In genomic region chr6:2931970-2932748, GRCh38 we compare ENCODE assay signal across 8 cellular contexts. TPM values are rescaled to one million over a fixed set of nuclear protein-coding genes. Genes with fewer than 3 reads are reported as not detected.
DNase-seq lines count a peak whose midpoint lies in the region; ATAC-seq and TF ChIP-seq lines count a peak whose summit lies in the region.

No MANE protein-coding gene starts in this region.

- H2AFZ ChIP-seq in GM23338 (no peak overlapping the region), Loucy (ENCODE audit: low read length) (peak overlapping the region; percentile 74)

- H3K4me1 Mint-ChIP-seq in GM23338, result peaks cover 49% of the 10 kb centered on the region

- H3K9me2 ChIP-seq in GM23338 (ENCODE audit: insufficient read depth) (no peaks in the 10 kb centered on the region), Loucy (replicated peaks; ENCODE audit: low read depth, low read length) (no peaks in the 10 kb centered on the region)

- H3K4me1 ChIP-seq in GM23338 (ENCODE audit: insufficient read depth) (peaks cover 30% of the 10 kb centered on the region), Loucy (ENCODE audit: insufficient read depth, low read length, poor library complexity, severe bottlenecking) (no peaks in the 10 kb centered on the region), RWPE2 (ENCODE audit: insufficient read depth, poor library complexity, severe bottlenecking) (no peaks in the 10 kb centered on the region), foreskin keratinocyte (no peaks in the 10 kb centered on the region), suprapubic skin (peaks cover 7% of the 10 kb centered on the region)

- H3K4me2 ChIP-seq in GM23338 (peak overlapping the region; percentile 39), Loucy (ENCODE audit: low read depth, low read length, poor library complexity, severe bottlenecking) (peak overlapping the region; percentile 57)

- WGBS in suprapubic skin, result 14% methylated on average over 6 of the region's 11 CpGs

- peak overlapping the region; percentile 92 for H3K27ac Mint-ChIP-seq in GM23338

- H4K20me1 ChIP-seq in GM23338 (replicated peaks; ENCODE audit: insufficient read depth) (no peaks in the 10 kb centered on the region), Loucy (ENCODE audit: insufficient read depth, low read length, poor library complexity, severe bottlenecking) (no peaks in the 10 kb centered on the region)

- TF ChIP-seq CTCF in GM23338 (conservative IDR thresholded peaks at IDR 0.05; ENCODE audit: low read depth in 2 of 2), result peak; percentile 94 to 99
- peak; percentile 98 for TF ChIP-seq CTCF in Loucy (conservative IDR thresholded peaks at IDR 0.05; ENCODE audit: low read length)
- peak; percentile 98 for TF ChIP-seq CTCF in RWPE2 (IDR thresholded peaks at IDR 0.05; ENCODE audit: poor library complexity, severe bottlenecking)
- peak; percentile 95 for TF ChIP-seq CTCF in foreskin keratinocyte (conservative IDR thresholded peaks at IDR 0.05)
- peak; percentile 89 to 96 for TF ChIP-seq CTCF in suprapubic skin (IDR thresholded peaks at IDR 0.05)

- H3K9ac ChIP-seq in Loucy (ENCODE audit: low read depth, low read length, poor library complexity, severe bottlenecking), result no peak overlapping the region

- H3K4me3 ChIP-seq in GM23338 (no peak overlapping the region; the same call in 1 of the 2 replicates), Loucy (ENCODE audit: low read length, poor library complexity, severe bottlenecking) (no peak overlapping the region), RWPE2 (ENCODE audit: severe bottlenecking) (no peak overlapping the region), suprapubic skin (no peak overlapping the region)

- no peak for TF ChIP-seq POLR2A in suprapubic skin (IDR thresholded peaks at IDR 0.05)

- TF ChIP-seq EP300 in suprapubic skin (IDR thresholded peaks at IDR 0.05), result no peak

- DNase-seq in DMS53 (lab: John Stamatoyannopoulos, UW), result peak; percentile 91
- DNase-seq in GM23338 (ENCODE audit: low spot score), result peak; percentile 95
- no peak for DNase-seq in RWPE2 (ENCODE audit: low spot score)
- peak; percentile 73 for DNase-seq in activated T-helper 9 cell treated with anti-CD3 and anti-CD28 coated beads, Interleukin-2, amount 50 U/mL, for 16 hours (ENCODE audit: low read depth)
- DNase-seq in foreskin keratinocyte, result peak in 1 of 2 donors; percentile 53
- peak; percentile 53 for DNase-seq in occipital lobe (lab: John Stamatoyannopoulos, UW)
- DNase-seq in suprapubic skin (ENCODE audit: low spot score in 2 of 2), result peak; percentile 84 to 87

- peaks cover 4% of the 10 kb centered on the region for H3K27me3 Mint-ChIP-seq in GM23338 (ENCODE audit: insufficient read depth, low read depth, poor library complexity)

- peaks cover 5% of the 10 kb centered on the region; the same call in 1 of the 3 replicates for H3K9me3 Mint-ChIP-seq in GM23338

- H3K79me2 ChIP-seq in GM23338 (replicated peaks; ENCODE audit: insufficient read depth), result no peaks in the 10 kb centered on the region
- H3K79me2 ChIP-seq in Loucy (ENCODE audit: insufficient read depth, low read length), result no peaks in the 10 kb centered on the region

- H3K4me3 Mint-ChIP-seq in GM23338, result no peak overlapping the region

- no peaks in the 10 kb centered on the region for H3K36me3 Mint-ChIP-seq in GM23338 (ENCODE audit: low read depth)

- H3K9me3 ChIP-seq in Loucy (ENCODE audit: insufficient read depth, low read depth, low read length), result no peaks in the 10 kb centered on the region; the same call in 1 of the 2 replicates
- no peaks in the 10 kb centered on the region for H3K9me3 ChIP-seq in RWPE2 (ENCODE audit: severe bottlenecking)
- H3K9me3 ChIP-seq in suprapubic skin, result no peaks in the 10 kb centered on the region

- H3K36me3 ChIP-seq in GM23338 (ENCODE audit: insufficient read depth) (no peaks in the 10 kb centered on the region), Loucy (ENCODE audit: insufficient read depth, low read length) (no peaks in the 10 kb centered on the region), RWPE2 (ENCODE audit: low read depth) (no peaks in the 10 kb centered on the region), suprapubic skin (no peaks in the 10 kb centered on the region)

- peak; percentile 90 for ATAC-seq in GM23338
- peak; percentile 92 for ATAC-seq in RWPE2 (ENCODE audit: low read depth)
- peak; percentile 91 for ATAC-seq in foreskin keratinocyte

- 0 out of 2 replicates have a peak, but pooled peaks cover 3% of the 10 kb centered on the region for H3F3A ChIP-seq in GM23338 (replicated peaks; ENCODE audit: low read depth)
- H3F3A ChIP-seq in Loucy (ENCODE audit: low read depth), result no peaks in the 10 kb centered on the region

- no peaks in the 10 kb centered on the region for H3K27me3 ChIP-seq in GM23338 (ENCODE audit: insufficient read depth)
- H3K27me3 ChIP-seq in Loucy (ENCODE audit: insufficient read depth, low read length, poor library complexity, severe bottlenecking), result no peaks in the 10 kb centered on the region
- no peaks in the 10 kb centered on the region for H3K27me3 ChIP-seq in RWPE2 (ENCODE audit: insufficient read depth, poor library complexity, severe bottlenecking)
- H3K27me3 ChIP-seq in foreskin keratinocyte, result peaks cover 8% of the 10 kb centered on the region
- no peaks in the 10 kb centered on the region for H3K27me3 ChIP-seq in suprapubic skin

- H3K27ac ChIP-seq in GM23338 (ENCODE audit: low read depth), result peak overlapping the region; percentile 99; the same call in 1 of the 2 replicates
- no peak overlapping the region for H3K27ac ChIP-seq in RWPE2 (ENCODE audit: poor library complexity, severe bottlenecking)
- no peak overlapping the region for H3K27ac ChIP-seq in foreskin keratinocyte
- no peak overlapping the region for H3K27ac ChIP-seq in suprapubic skin

TF ChIP-seq in GM23338, 12 proteins besides CTCF, POLR2A, EP300 and RAD21 (continues in another document):
- TF ChIP-seq EZH2phosphoT487 (IDR thresholded peaks at IDR 0.05; ENCODE audit: unreplicated experiment), result no peak
- peak; percentile 64 for TF ChIP-seq CREB1 (CRISPR knock-in tag; IDR thresholded peaks at IDR 0.05; ENCODE audit: low read depth)

RNA-seq across cellular contexts. Expression of gene SERPINB9, which starts 29.1 kb away (rescaled TPM):
- total RNA-seq in GM23338 (2014; rRNA removed; shearing (Covaris generic)), result 65.0 and 71.3 TPM in 2 replicates
- 46.6 and 47.4 TPM in 2 replicates for polyA plus RNA-seq in GM23338 (2016; fragmentation: Nextera tagmentation; extraction: Ambion mirVana)
- 0.07 and 0.31 TPM in 2 replicates for total RNA-seq in foreskin keratinocyte
- polyA plus RNA-seq in foreskin keratinocyte, result 0.08 and 0.11 TPM in 2 replicates
- total RNA-seq in occipital lobe, result 1.6 TPM
- total RNA-seq in suprapubic skin, result 1 to 10 TPM; 1.0 to 4.0 (median 2.5) TPM

RNA-seq across cellular contexts. Expression of gene SERPINB6, which starts 39.2 kb away (rescaled TPM):
- total RNA-seq in GM23338 (2014; rRNA removed; shearing (Covaris generic)), result 37.6 and 38.5 TPM in 2 replicates
- polyA plus RNA-seq in GM23338 (2016; fragmentation: Nextera tagmentation; extraction: Ambion mirVana) (25.9 and 26.0 TPM in 2 replicates), foreskin keratinocyte (81.3 and 86.5 TPM in 2 replicates)
- total RNA-seq in foreskin keratinocyte (57.6 and 59.0 TPM in 2 replicates), occipital lobe (12.3 TPM), suprapubic skin (10 to 100 TPM; 26.8 to 53.4 (median 36.8) TPM)

Comparison
In these comparisons a context has a peak if more than half of its experiments do, and no peak if none do; other contexts are left out.
1. RNA of gene SERPINB9, which starts 29.1 kb away (total RNA-seq): 65.0 to 71.3 TPM in GM23338; 1.0 to 4.0 TPM in suprapubic skin, 1.6 TPM in occipital lobe (single experiment) and 0.07 to 0.31 TPM in foreskin keratinocyte; every median in the first group is over 10 times any median in the second.
2. Peak in every context shown above with its lines, with median percentiles within 50 percentile points of each other: ATAC-seq and CTCF ChIP-seq.